6 cellular contexts compared by ENCODE assay signal in the genomic region with DNA sequence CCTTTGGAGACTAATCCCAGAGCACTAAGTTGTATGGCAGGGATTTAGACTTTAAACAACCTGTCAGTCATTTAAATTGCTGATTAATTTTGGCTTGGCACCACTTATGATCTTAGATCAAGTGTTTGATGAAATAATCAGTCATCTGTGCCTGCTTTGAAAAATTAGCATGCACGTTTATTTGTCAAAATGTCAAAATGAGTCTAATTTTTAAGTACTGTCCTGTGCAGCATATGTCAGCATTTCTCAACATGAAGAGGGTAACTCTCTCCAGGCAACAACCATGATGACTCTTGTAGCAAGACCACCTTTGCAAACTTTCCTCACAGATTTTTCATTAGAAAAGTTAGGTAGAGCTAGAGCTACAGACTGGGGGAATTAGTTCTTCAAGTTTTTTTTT.
"Had no signal": no experiment of that assay in that cellular context is flagged by ENCODE, and none has a peak within 500 bp of the region (broad histone marks: within the 10 kb centered on the region; RNA-seq: fewer than 3 reads in every experiment).

No MANE protein-coding gene starts in this region.

- ATAC-seq: K562 had no signal

- H3K27ac ChIP-seq: HL-60 had no signal

- H3K4me3 ChIP-seq: K562 had no signal

- FAIRE-seq: HTR-8/SVneo, K562 had no signal

- DNase-seq: IMR-90, KBM-7, KG1 had no signal
